13 cellular contexts compared by ENCODE assay signal in genomic region chr11:134557571-134558257, GRCh38.
"Had no signal": no experiment of that assay in that cellular context is flagged by ENCODE, and none has a peak within 500 bp of the region (broad histone marks: within the 10 kb centered on the region; RNA-seq: fewer than 3 reads in every experiment).

No MANE protein-coding gene starts in this region.

- ATAC-seq: effector memory CD8-positive, alpha-beta T cell; left colon; mucosa of descending colon; naive thymus-derived CD8-positive, alpha-beta T cell; stimulated activated naive CD8-positive, alpha-beta T cell treated with anti-CD3 and anti-CD28 coated beads, Interleukin-15, amount 100 ng/mL, for 72 hours had no signal

- H3K4me1 ChIP-seq: prostate gland, sigmoid colon had no signal

- DNase-seq: activated effector memory CD4-positive, alpha-beta T cell treated with Interleukin-2 at 50 U/mL for 16 hours; activated T-cell treated with anti-CD3 and anti-CD28 coated beads, Interleukin-2, amount 50 U/mL, for 24 hours; effector memory CD8-positive, alpha-beta T cell; left colon; mucosa of descending colon; naive thymus-derived CD8-positive, alpha-beta T cell; nucleus accumbens; stimulated activated CD4-positive, alpha-beta T cell treated with anti-CD3 and anti-CD28 coated beads, Interleukin-12 subunit alpha, Interleukin-12 subunit beta, amount 100 ng/mL, for 4 hours; stimulated activated CD4-positive, alpha-beta T cell treated with anti-CD3 and anti-CD28 coated beads, Interleukin-4, amount 100 ng/mL, for 4 hours; stimulated activated naive CD8-positive, alpha-beta T cell treated with anti-CD3 and anti-CD28 coated beads, Interleukin-15, amount 100 ng/mL, for 72 hours had no signal

- H3K27me3 ChIP-seq: sigmoid colon had no signal

- H3K36me3 ChIP-seq: prostate gland, sigmoid colon, thoracic aorta had no signal

- H3K4me3 ChIP-seq: mucosa of descending colon, prostate gland, sigmoid colon, thoracic aorta had no signal

- H3K27ac ChIP-seq: prostate gland, sigmoid colon, thoracic aorta had no signal

- H3K9me3 ChIP-seq: mucosa of descending colon, prostate gland, sigmoid colon, thoracic aorta had no signal
